Comparison of ENCODE assay signal across 9 cellular contexts in the genomic region with DNA sequence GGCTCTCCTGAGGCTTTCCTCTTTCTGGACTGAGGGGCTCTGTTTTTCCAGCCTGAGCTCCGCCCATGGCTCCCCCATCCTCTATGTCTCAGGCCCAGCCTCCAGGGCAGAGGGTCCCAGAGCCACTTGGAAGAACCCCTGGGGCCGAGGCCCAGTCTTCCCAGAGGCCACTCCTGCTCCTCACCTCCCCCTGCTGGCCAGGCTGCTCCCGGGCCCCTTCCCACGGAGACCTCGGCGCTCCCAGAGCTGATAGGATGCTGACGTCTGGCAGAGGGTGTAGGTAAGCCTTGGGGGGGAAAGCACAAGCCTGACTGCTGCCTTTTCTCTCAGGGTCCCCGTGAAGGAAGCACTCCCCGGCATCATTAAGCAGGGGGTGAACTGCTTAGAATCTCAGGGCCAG. TPM values are rescaled to one million over a fixed set of nuclear protein-coding genes. Genes with fewer than 3 reads are reported as not detected.
A peak's percentile ranks its signal among the peaks of the same experiment; 100 is the strongest.
DNase-seq lines count a peak whose midpoint lies in the region; ATAC-seq, FAIRE-seq and TF ChIP-seq lines count a peak whose summit lies in the region.
"Had no signal": no experiment of that assay in that cellular context is flagged by ENCODE, and none has a peak within 500 bp of the region (broad histone marks: within the 10 kb centered on the region; RNA-seq: fewer than 3 reads in every experiment).

No MANE protein-coding gene starts in this region.

- DNase-seq in D341Med (ENCODE audit: low spot score) (peak; percentile 83), HFF-Myc (ENCODE audit: extremely low read depth, low read depth) (no peak), K562 (ENCODE audit: extremely low read depth in 1 of 4, low spot score in 3 of 4) (peak; percentile 51 to 65 (median 62)), lung (ENCODE audit: low spot score) (no peak), immature natural killer cell (no peak), NOMO-1 treated with DMSO at 0.1 percent for 48 hours (lab: John Stamatoyannopoulos, UW; ENCODE audit: unreplicated experiment) (no peak), globus pallidus (ENCODE audit: low spot score) (no peak)
- DNase-seq in CD8-positive, alpha-beta T cell, result no peak

- ATAC-seq in K562 (peak; percentile 95), lung (ENCODE audit: insufficient read depth, low FRiP score) (no peak)
- no peak for ATAC-seq in CD8-positive, alpha-beta T cell

- CTCF ChIA-PET in K562 (lab: Yijun Ruan, JAX; ENCODE audit: low intra/inter-chr PET ratio), result interaction anchor here (0.6 kb wide), 1 partner anchor 484 kb away, joined by 3 read pairs; no protein-coding TSS in a partner anchor
- CTCF ChIA-PET in CD8-positive, alpha-beta T cell (lab: Charles Lee), result interaction anchor here (0.7 kb wide), 1 partner anchor 11 kb away, joined by 3 read pairs; no protein-coding TSS in a partner anchor

- H3K9me3 ChIP-seq in K562 (replicated peaks; ENCODE audit: control insufficient read depth, insufficient read depth, low read depth, low read length) (no peaks in the 10 kb centered on the region), lung (ENCODE audit: control insufficient read depth in 2 of 2, insufficient read depth in 1 of 2, low read length in 1 of 2) (no peaks in the 10 kb centered on the region)
- no peaks in the 10 kb centered on the region for H3K9me3 ChIP-seq in CD8-positive, alpha-beta T cell (ENCODE audit: low read length)

- no peaks in the 10 kb centered on the region for H3K36me3 Mint-ChIP-seq in immature natural killer cell
- H3K36me3 Mint-ChIP-seq in CD8-positive, alpha-beta T cell, result no peaks in the 10 kb centered on the region

- H3K9me1 ChIP-seq in K562 (ENCODE audit: control insufficient read depth, insufficient read depth, low read length), result no peaks in the 10 kb centered on the region

- no peaks in the 10 kb centered on the region for H3K4me1 Mint-ChIP-seq in immature natural killer cell
- H3K4me1 Mint-ChIP-seq in CD8-positive, alpha-beta T cell (ENCODE audit: low read depth), result no peaks in the 10 kb centered on the region

- no peak overlapping the region for H3K4me2 ChIP-seq in K562 (ENCODE audit: insufficient read depth, low read length)

- H2AFZ ChIP-seq in K562 (ENCODE audit: low read depth, low read length), result no peak overlapping the region

- POLR2A ChIA-PET in K562 (lab: Yijun Ruan, JAX), result interaction anchor here (0.6 to 1.1 kb wide), 2 partner anchors 13 to 84 kb away, joined by 3 to 9 read pairs; no protein-coding TSS in a partner anchor
- POLR2A ChIA-PET in CD8-positive, alpha-beta T cell (lab: Charles Lee), result no interaction called here

- H3K27ac ChIP-seq in K562 (ENCODE audit: extremely low read depth, low read depth, low read length) (no peak overlapping the region), lung (ENCODE audit: low read depth in 1 of 2, low read length in 1 of 2) (no peak overlapping the region)
- no peak overlapping the region for H3K27ac ChIP-seq in CD8-positive, alpha-beta T cell (ENCODE audit: low read depth, low read length)

- in situ Hi-C loops in K562 (cut with MboI), result loop anchor here (5.0 kb wide), 1 partner anchor 89 kb away; no protein-coding TSS in a partner anchor

- no peak overlapping the region for H3K9ac ChIP-seq in K562 (ENCODE audit: insufficient read depth in 1 of 2, low read depth in 2 of 2, low read length in 2 of 2)

- H3K27me3 ChIP-seq in K562 (ENCODE audit: control insufficient read depth in 2 of 2, insufficient read depth in 2 of 2, low read length in 2 of 2) (peaks cover 0 to 51% of the 10 kb centered on the region in 2 experiments; a peak in 2 of 5 replicates), lung (ENCODE audit: control insufficient read depth, insufficient read depth) (no peaks in the 10 kb centered on the region)
- no peaks in the 10 kb centered on the region for H3K27me3 ChIP-seq in CD8-positive, alpha-beta T cell (ENCODE audit: insufficient read depth, low read length)

- no TSS peak for BruUV-seq in K562 (replicated peaks; lab: Mats Ljungman, UMichigan)

- H3K27me3 Mint-ChIP-seq in immature natural killer cell (ENCODE audit: low read depth in 3 of 3), result peaks cover 8 to 11% (median 10%) of the 10 kb centered on the region in 3 donors
- peaks cover under 1% of the 10 kb centered on the region for H3K27me3 Mint-ChIP-seq in CD8-positive, alpha-beta T cell (ENCODE audit: low read depth)

- no peaks in the 10 kb centered on the region for H3K9me3 Mint-ChIP-seq in immature natural killer cell
- H3K9me3 Mint-ChIP-seq in CD8-positive, alpha-beta T cell, result no peaks in the 10 kb centered on the region

- no peak overlapping the region for H3K27ac Mint-ChIP-seq in immature natural killer cell
- H3K27ac Mint-ChIP-seq in CD8-positive, alpha-beta T cell, result no peak overlapping the region

- FAIRE-seq in K562 (lab: Jason Lieb, UNC), result no peak
- FAIRE-seq: endometrium had no signal

- H4K20me1 ChIP-seq in K562 (replicated peaks; ENCODE audit: control insufficient read depth, insufficient read depth, low read length), result no peaks in the 10 kb centered on the region

- TF ChIP-seq EP300 in K562 (IDR thresholded peaks at IDR 0.05; ENCODE audit: low read length), result no peak

- intact Hi-C loops in K562 (cut with micrococcal nuclease), result loop anchor here (2.0 kb wide), 1 partner anchor 104 kb away; no protein-coding TSS in a partner anchor
- intact Hi-C loops in CD8-positive, alpha-beta T cell (cut with DNase I, micrococcal nuclease), result no loop called here

- no peak overlapping the region for H3K4me3 Mint-ChIP-seq in immature natural killer cell
- no peak overlapping the region for H3K4me3 Mint-ChIP-seq in CD8-positive, alpha-beta T cell

- H3K36me3 ChIP-seq in K562 (ENCODE audit: control insufficient read depth, insufficient read depth, low read length), result no peaks in the 10 kb centered on the region
- no peaks in the 10 kb centered on the region for H3K36me3 ChIP-seq in lung (ENCODE audit: control insufficient read depth in 2 of 2, insufficient read depth in 2 of 2, low read length in 2 of 2)
- no peaks in the 10 kb centered on the region for H3K36me3 ChIP-seq in CD8-positive, alpha-beta T cell (ENCODE audit: insufficient read depth, low read length)

- H3K4me3 ChIP-seq in HFF-Myc (replicated peaks; ENCODE audit: low read depth, low read length) (no peak overlapping the region), K562 (no peak overlapping the region), lung (no peak overlapping the region)
- no peak overlapping the region for H3K4me3 ChIP-seq in CD8-positive, alpha-beta T cell (ENCODE audit: low read depth, low read length)

- TF ChIP-seq CTCF in HFF-Myc (IDR thresholded peaks at IDR 0.05; ENCODE audit: low read depth, low read length, missing control alignments), result peak; percentile 81
- peak; percentile 65 to 80 (median 66) for TF ChIP-seq CTCF in K562 (IDR thresholded peaks at IDR 0.05 in 2 of 3, conservative IDR thresholded peaks at IDR 0.05 in 1 of 3; ENCODE audit: insufficient read depth in 2 of 3, low read depth in 1 of 3, low read length in 3 of 3)
- peak; percentile 13 for TF ChIP-seq CTCF in lung (IDR thresholded peaks at IDR 0.05; ENCODE audit: control extremely low read depth, extremely low read depth)
- no peak for TF ChIP-seq CTCF in CD8-positive, alpha-beta T cell (IDR thresholded peaks at IDR 0.05)

- 0% methylated on average over 4 of the region's 9 CpGs for WGBS in K562 (ENCODE audit: insufficient coverage, low coverage, missing lambda C conversion rate)
- 25 to 42% methylated on average over 9 of the region's 9 CpGs for WGBS in lung, 2 donors

- peak in 1 of 2 experiments; percentile 58; a peak in 2 of 4 replicates for TF ChIP-seq RAD21 in K562 (CRISPR knock-in tag; conservative IDR thresholded peaks at IDR 0.05 in 1 of 2, IDR thresholded peaks at IDR 0.05 in 1 of 2)

- no peaks in the 10 kb centered on the region for H3K79me2 ChIP-seq in K562 (ENCODE audit: control insufficient read depth, insufficient read depth, low read length)

- H3K4me1 ChIP-seq in K562 (replicated peaks in 1 of 2; ENCODE audit: control insufficient read depth in 2 of 2, insufficient read depth in 2 of 2, low read length in 2 of 2), result no peaks in the 10 kb centered on the region
- no peaks in the 10 kb centered on the region for H3K4me1 ChIP-seq in lung (ENCODE audit: control insufficient read depth in 2 of 2, insufficient read depth in 2 of 2, low read length in 2 of 2)
- no peaks in the 10 kb centered on the region for H3K4me1 ChIP-seq in CD8-positive, alpha-beta T cell (ENCODE audit: insufficient read depth, low read length)

- no peak for TF ChIP-seq POLR2A in K562 (conservative IDR thresholded peaks at IDR 0.05)

RNA-seq across cellular contexts. Expression of a gene that starts 51.4 kb away (rescaled TPM):
- total RNA-seq in K562 (2011; cell fraction: chromatin; rRNA removed; ENCODE audit: low replicate concordance), result 26.1 and 39.0 TPM in 2 replicates
- total RNA-seq in K562 (2011; cell fraction: nucleolus; rRNA removed), result 26.8 and 29.5 TPM in 2 replicates
- total RNA-seq in K562 (2011; cell fraction: nucleoplasm; rRNA removed), result 45.2 and 60.2 TPM in 2 replicates
- 78.2 and 162 TPM in 2 replicates for total RNA-seq in K562 (2014; rRNA removed)
- total RNA-seq in K562 (2014; rRNA removed; fragmentation: Illumina TruSeq; extraction: Trizol), result 245 and 297 TPM in 2 replicates
- total RNA-seq in K562 (2015; rRNA removed; fragmentation: Illumina TruSeq; extraction: Trizol), result 236 and 260 TPM in 2 replicates
- total RNA-seq in K562 (2021), result 247 and 250 TPM in 2 replicates
- polyA plus RNA-seq in K562 (2011; rRNA removed), result 213 and 281 TPM in 2 replicates
- 116 and 153 TPM in 2 replicates for polyA plus RNA-seq in K562 (2011; cell fraction: cytosol; rRNA removed)
- 37.2 and 52.9 TPM in 2 replicates for polyA plus RNA-seq in K562 (2011; cell fraction: nucleus; rRNA removed)
- polyA plus RNA-seq in K562 (2012), result 163 and 363 TPM in 2 replicates
- 228 and 255 TPM in 2 replicates for polyA plus RNA-seq in K562 (2014; fragmentation: Illumina TruSeq; extraction: Trizol)
- 100 to 1,000 TPM; 292 to 474 TPM for polyA plus RNA-seq in K562 (2014; fragmentation: Nextera tagmentation; extraction: Ambion mirVana)
- 207 and 239 TPM in 2 replicates for polyA plus RNA-seq in K562 (2014; rRNA removed)
- polyA minus RNA-seq in K562 (2011; rRNA and poly(A)+ RNA removed), result 104 and 137 TPM in 2 replicates
- polyA minus RNA-seq in K562 (2011; cell fraction: cytosol; rRNA and poly(A)+ RNA removed), result 88.4 and 123 TPM in 2 replicates
- 30.4 and 61.5 TPM in 2 replicates for polyA minus RNA-seq in K562 (2011; cell fraction: nucleus; rRNA and poly(A)+ RNA removed)
- 100 to 1,000 TPM in 1 of 2 donors, 10 to 100 TPM in 1; 69.1 to 138 TPM for total RNA-seq in lung
- polyA plus RNA-seq in lung, result 100 to 1,000 TPM; 139 to 203 TPM
- 10 to 100 TPM; 39.4 to 78.0 (median 66.7) TPM for polyA plus RNA-seq in immature natural killer cell
- 10 to 100 TPM; 95.6 to 97.2 TPM for total RNA-seq in CD8-positive, alpha-beta T cell

RNA-seq across cellular contexts. Expression of a gene that starts 51.8 kb away (rescaled TPM):
- total RNA-seq in K562 (2011; cell fraction: chromatin; rRNA removed; ENCODE audit: low replicate concordance), result 63.1 and 71.1 TPM in 2 replicates
- total RNA-seq in K562 (2011; cell fraction: nucleolus; rRNA removed), result 82.7 and 94.5 TPM in 2 replicates
- 103 and 120 TPM in 2 replicates for total RNA-seq in K562 (2011; cell fraction: nucleoplasm; rRNA removed)
- total RNA-seq in K562 (2014; rRNA removed) (26.7 and 31.1 TPM in 2 replicates), K562 (2014; rRNA removed; fragmentation: Illumina TruSeq; extraction: Trizol) (46.4 and 52.8 TPM in 2 replicates), K562 (2015; rRNA removed; fragmentation: Illumina TruSeq; extraction: Trizol) (44.6 and 47.1 TPM in 2 replicates), K562 (2021) (40.2 and 41.4 TPM in 2 replicates), lung (10 to 100 TPM; 60.4 to 74.9 TPM)
- polyA plus RNA-seq in K562 (2011; rRNA removed) (66.0 and 66.9 TPM in 2 replicates), K562 (2014; fragmentation: Illumina TruSeq; extraction: Trizol) (28.3 and 32.5 TPM in 2 replicates), K562 (2014; fragmentation: Nextera tagmentation; extraction: Ambion mirVana) (10 to 100 TPM; 18.4 to 24.0 TPM), K562 (2014; rRNA removed) (23.0 and 23.7 TPM in 2 replicates), lung (10 to 100 TPM; 20.5 to 26.5 TPM), immature natural killer cell (10 to 100 TPM; 14.2 to 23.9 (median 19.6) TPM)
- polyA plus RNA-seq in K562 (2011; cell fraction: cytosol; rRNA removed), result 38.3 and 52.0 TPM in 2 replicates
- 24.9 and 38.9 TPM in 2 replicates for polyA plus RNA-seq in K562 (2011; cell fraction: nucleus; rRNA removed)
- polyA plus RNA-seq in K562 (2012), result 17.4 and 20.9 TPM in 2 replicates
- 134 and 169 TPM in 2 replicates for polyA minus RNA-seq in K562 (2011; rRNA and poly(A)+ RNA removed)
- 55.0 and 60.7 TPM in 2 replicates for polyA minus RNA-seq in K562 (2011; cell fraction: cytosol; rRNA and poly(A)+ RNA removed)
- polyA minus RNA-seq in K562 (2011; cell fraction: nucleus; rRNA and poly(A)+ RNA removed), result 16.2 and 28.7 TPM in 2 replicates
- 10 to 100 TPM; 15.8 to 18.5 TPM for total RNA-seq in CD8-positive, alpha-beta T cell

Comparison
In these comparisons a context has a peak if more than half of its experiments do, and no peak if none do; other contexts are left out.
1. DNase-seq: peak in D341Med (single experiment) and K562 (4 of 4); none in HFF-Myc (single experiment), lung (single experiment), immature natural killer cell (0 of 3), NOMO-1 treated with DMSO at 0.1 percent for 48 hours (single experiment), CD8-positive, alpha-beta T cell (0 of 7) and globus pallidus (single experiment).